32 cellular contexts compared by ENCODE assay signal in the genomic region with DNA sequence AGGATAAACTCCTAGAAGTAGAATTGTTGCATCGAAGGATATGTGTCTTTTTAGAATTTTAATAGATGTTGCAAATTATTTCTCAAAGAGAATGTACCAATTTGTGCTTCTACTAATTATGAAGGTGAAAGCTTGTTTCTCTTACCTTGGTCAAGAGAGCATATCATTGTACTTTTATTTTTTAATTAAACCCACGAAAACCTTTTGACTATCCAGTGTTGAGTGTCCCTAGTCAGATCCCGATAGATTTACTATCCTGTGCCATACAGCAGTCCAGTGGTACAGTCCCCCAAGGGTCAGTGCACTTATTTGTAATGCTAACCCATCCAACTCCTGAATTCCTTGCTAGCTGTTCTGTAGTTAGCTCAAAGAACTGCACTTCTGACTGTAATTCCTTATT. TPM values are rescaled to one million over a fixed set of nuclear protein-coding genes. Genes with fewer than 3 reads are reported as not detected.
"Had no signal": no experiment of that assay in that cellular context is flagged by ENCODE, and none has a peak within 500 bp of the region (broad histone marks: within the 10 kb centered on the region; RNA-seq: fewer than 3 reads in every experiment).

No MANE protein-coding gene starts in this region.

- H3K36me3 ChIP-seq: esophagus squamous epithelium, heart right ventricle, left lung, neural progenitor cell, prostate gland, right atrium auricular region, thoracic aorta, tibial nerve, upper lobe of left lung had no signal

- H3K4me2 ChIP-seq: neural progenitor cell had no signal

- H3K27me3 ChIP-seq: esophagus squamous epithelium, right atrium auricular region, tibial nerve, upper lobe of left lung had no signal

- H3K4me1 Mint-ChIP-seq: nephron had no signal

- H3K9ac ChIP-seq: neural progenitor cell had no signal

- H3K4me3 Mint-ChIP-seq: mesothelial cell of epicardium; naive thymus-derived CD4-positive, alpha-beta T cell; nephron; neural progenitor cell; stimulated activated effector memory CD8-positive, alpha-beta T cell treated with anti-CD3 and anti-CD28 coated beads, Interleukin-12 subunit alpha, Interleukin-12 subunit beta, amount 100 ng/mL, for 72 hours had no signal

- H3K9me3 ChIP-seq: esophagus squamous epithelium, heart right ventricle, left lung, prostate gland, right atrium auricular region, thoracic aorta, tibial nerve, upper lobe of left lung had no signal

- DNase-seq: dermis blood vessel endothelial cell; effector memory CD4-positive, alpha-beta T cell; erythroblast; esophagus squamous epithelium; foreskin melanocyte; glutamatergic neuron; heart right ventricle; hippocampal formation; left cardiac atrium; left lung; mesenchymal stem cell; naive thymus-derived CD4-positive, alpha-beta T cell; stimulated activated CD4-positive, alpha-beta T cell treated with anti-CD3 and anti-CD28 coated beads, Interleukin-2, amount 100 ng/mL, for 24 hours; stimulated activated CD4-positive, alpha-beta T cell treated with anti-CD3 and anti-CD28 coated beads, Interleukin-4, amount 100 ng/mL, for 24 hours; stimulated activated naive CD8-positive, alpha-beta T cell treated with anti-CD3 and anti-CD28 coated beads, Interleukin-15, Interleukin-2, amounts not matched to agents 100 U/mL and 50 U/mL, for 24 hours; substantia nigra; upper lobe of left lung had no signal

- H3K9me3 Mint-ChIP-seq: mesothelial cell of epicardium; nephron; neural progenitor cell; stimulated activated effector memory CD8-positive, alpha-beta T cell treated with anti-CD3 and anti-CD28 coated beads, Interleukin-12 subunit alpha, Interleukin-12 subunit beta, amount 100 ng/mL, for 72 hours had no signal

- H3K27ac ChIP-seq: coronary artery, esophagus squamous epithelium, left lung, neural progenitor cell, prostate gland, right atrium auricular region, thoracic aorta, upper lobe of left lung had no signal

- ATAC-seq: heart right ventricle; left cardiac atrium; left lung; naive thymus-derived CD4-positive, alpha-beta T cell; sciatic nerve; stimulated activated effector memory CD8-positive, alpha-beta T cell treated with anti-CD3 and anti-CD28 coated beads, Interleukin-12 subunit alpha, Interleukin-12 subunit beta, amount 100 ng/mL, for 72 hours; stimulated activated naive CD8-positive, alpha-beta T cell treated with anti-CD3 and anti-CD28 coated beads, Interleukin-15, Interleukin-2, amounts not matched to agents 100 U/mL and 50 U/mL, for 24 hours had no signal

- H3K27ac Mint-ChIP-seq: mesothelial cell of epicardium; nephron; neural progenitor cell; stimulated activated effector memory CD8-positive, alpha-beta T cell treated with anti-CD3 and anti-CD28 coated beads, Interleukin-12 subunit alpha, Interleukin-12 subunit beta, amount 100 ng/mL, for 72 hours had no signal

- FAIRE-seq: endothelial cell of umbilical vein, islet of Langerhans, urothelium cell line had no signal

- H3K4me3 ChIP-seq: coronary artery, esophagus squamous epithelium, heart right ventricle, left lung, neural progenitor cell, prostate gland, right atrium auricular region, thoracic aorta, tibial nerve, upper lobe of left lung had no signal

- H3K4me1 ChIP-seq: neural progenitor cell, prostate gland had no signal

- H2AFZ ChIP-seq: neural progenitor cell had no signal

- H3K36me3 Mint-ChIP-seq: mesothelial cell of epicardium, neural progenitor cell had no signal

RNA-seq across cellular contexts. Expression of a gene that starts 25.3 kb away (rescaled TPM):
- total RNA-seq: endothelial cell of umbilical vein, lung microvascular endothelial cell, mesothelial cell of epicardium, osteocyte, prostate gland, thoracic aorta had no signal
- polyA plus RNA-seq: endothelial cell of umbilical vein had no signal
